In genomic region chr6:4059115-4059777, GRCh38 we compare ENCODE assay signal across 8 cellular contexts. TPM values are rescaled to one million over a fixed set of nuclear protein-coding genes. Genes with fewer than 3 reads are reported as not detected.
DNase-seq lines count a peak whose midpoint lies in the region; ATAC-seq and TF ChIP-seq lines count a peak whose summit lies in the region.

No MANE protein-coding gene starts in this region.

- no peaks in the 10 kb centered on the region for H3K79me1 ChIP-seq in trophoblast cell (ENCODE audit: low read length)

- no peak overlapping the region for H3K18ac ChIP-seq in trophoblast cell (ENCODE audit: low read length)

- no peak overlapping the region for H3K4me2 ChIP-seq in trophoblast cell (ENCODE audit: low read length)

- TF ChIP-seq CTCF in Calu3 (IDR thresholded peaks at IDR 0.05; ENCODE audit: unreplicated experiment) = no peak

- H2BK5ac ChIP-seq in trophoblast cell (ENCODE audit: low read depth, low read length, poor library complexity) = peak overlapping the region; percentile 63

- H3K4me3 Mint-ChIP-seq in Calu3 (ENCODE audit: low read depth, unreplicated experiment) = peak overlapping the region; percentile 26
- peak overlapping the region; percentile 69 for H3K4me3 Mint-ChIP-seq in T-helper 17 cell

- peak overlapping the region; percentile 19 for H4K8ac ChIP-seq in trophoblast cell (ENCODE audit: low read depth, low read length)

- peaks cover 46% of the 10 kb centered on the region for H3K36me3 Mint-ChIP-seq in Calu3 (ENCODE audit: insufficient read depth, unreplicated experiment)
- peaks cover 11% of the 10 kb centered on the region for H3K36me3 Mint-ChIP-seq in T-helper 17 cell (ENCODE audit: low read depth)

- intact Hi-C loops in Calu3 (cut with micrococcal nuclease; ENCODE audit: unreplicated experiment) (no loop called here), posterior vena cava (cut with DNase I) (no loop called here)

- H2BK12ac ChIP-seq in trophoblast cell (ENCODE audit: low read length) = no peak overlapping the region

- no peaks in the 10 kb centered on the region for H3K27me3 ChIP-seq in trophoblast cell (ENCODE audit: insufficient read depth, low read length)

- H3K9me3 ChIP-seq in T-helper 17 cell (ENCODE audit: control insufficient read depth, low read length, poor library complexity, severe bottlenecking) = no peaks in the 10 kb centered on the region
- no peaks in the 10 kb centered on the region for H3K9me3 ChIP-seq in trophoblast cell (ENCODE audit: insufficient read depth, low read depth, low read length)

- H4K91ac ChIP-seq in trophoblast cell (ENCODE audit: low read depth, low read length) = no peak overlapping the region

- ATAC-seq in T-helper 17 cell = peak; percentile 71

- no peaks in the 10 kb centered on the region for H3K9me3 Mint-ChIP-seq in Calu3 (ENCODE audit: low read depth, unreplicated experiment)

- H3K4ac ChIP-seq in trophoblast cell (ENCODE audit: low read depth, low read length) = no peak overlapping the region

- H2AK5ac ChIP-seq in trophoblast cell (ENCODE audit: low read length) = no peak overlapping the region

- WGBS in trophoblast cell (ENCODE audit: extremely low coverage, insufficient coverage, insufficient read length) = no CpG with 5 or more reads among the region's 4 CpGs

- no peak overlapping the region for H4K12ac ChIP-seq in trophoblast cell (ENCODE audit: low read depth, low read length)

- H3K79me2 ChIP-seq in trophoblast cell (ENCODE audit: control insufficient read depth, insufficient read depth, low read length, poor library complexity) = no peaks in the 10 kb centered on the region

- H3K9ac ChIP-seq in trophoblast cell (ENCODE audit: low read length) = no peak overlapping the region

- peak overlapping the region; percentile 78 for H3K27ac Mint-ChIP-seq in Calu3 (ENCODE audit: unreplicated experiment)
- H3K27ac Mint-ChIP-seq in T-helper 17 cell = peak overlapping the region; percentile 95

- CTCF ChIA-PET in Calu3 (lab: Charles Lee) = interaction anchor here (1.3 kb wide), 1 partner anchor 97 kb away, joined by 4 read pairs; no protein-coding TSS in a partner anchor

- no peaks in the 10 kb centered on the region for H3K4me1 ChIP-seq in trophoblast cell (ENCODE audit: control insufficient read depth in 1 of 2, insufficient read depth in 2 of 2, low read length in 2 of 2)

- H3K27ac ChIP-seq in trophoblast cell (ENCODE audit: low read depth, low read length) = peak overlapping the region; percentile 47

- no peak overlapping the region for H3K14ac ChIP-seq in trophoblast cell (ENCODE audit: low read length)

- H2BK120ac ChIP-seq in trophoblast cell (ENCODE audit: insufficient read depth, low read length, poor library complexity) = no peak overlapping the region

- H3K36me3 ChIP-seq in trophoblast cell (ENCODE audit: control insufficient read depth in 1 of 2, insufficient read depth in 2 of 2, low read length in 2 of 2) = peaks cover 14 to 33% of the 10 kb centered on the region in 2 experiments

- H3K27me3 Mint-ChIP-seq in Calu3 (ENCODE audit: unreplicated experiment) = no peaks in the 10 kb centered on the region
- no peaks in the 10 kb centered on the region for H3K27me3 Mint-ChIP-seq in T-helper 17 cell

- H3K4me3 ChIP-seq in trophoblast cell (ENCODE audit: low read depth, low read length) = no peak overlapping the region

- no TSS peak for BruUV-seq in Calu3 (replicated peaks; lab: Mats Ljungman, UMichigan)

- peaks cover 9% of the 10 kb centered on the region for H3K4me1 Mint-ChIP-seq in Calu3 (ENCODE audit: low read depth, unreplicated experiment)
- H3K4me1 Mint-ChIP-seq in T-helper 17 cell = peaks cover 19% of the 10 kb centered on the region

- DNase-seq in Calu3 = peak; percentile 1
- peak in 1 of 3 donors; percentile 15 for DNase-seq in T-helper 17 cell
- peak; percentile 62 for DNase-seq in astrocyte of the hippocampus (ENCODE audit: low read depth, low spot score)
- no peak for DNase-seq in trophoblast cell
- DNase-seq in NCI-H146 (lab: John Stamatoyannopoulos, UW) = no peak
- DNase-seq in posterior vena cava (ENCODE audit: low spot score) = no peak
- DNase-seq in epidermal melanocyte (ENCODE audit: insufficient read length, low spot score) = no peak
- DNase-seq in pons (ENCODE audit: low spot score) = no peak

- H3K23ac ChIP-seq in trophoblast cell (ENCODE audit: low read length) = no peak overlapping the region

- H2AFZ ChIP-seq in trophoblast cell (ENCODE audit: insufficient read depth, low read length, poor library complexity) = no peak overlapping the region

RNA-seq across cellular contexts. Expression of gene FAM217A, which starts 19.7 kb away (rescaled TPM):
- total RNA-seq in Calu3 (2022) (not detected in 2 replicates), T-helper 17 cell (not detected), posterior vena cava (not detected)
- not detected in 2 replicates for polyA plus RNA-seq in trophoblast cell (2013)

Comparison
In these comparisons a context has a peak if more than half of its experiments do, and no peak if none do; other contexts are left out.
1. DNase-seq: peak in Calu3 (single experiment) and astrocyte of the hippocampus (single experiment); none in trophoblast cell (0 of 2), NCI-H146 (single experiment), posterior vena cava (single experiment), epidermal melanocyte (single experiment) and pons (single experiment).